Comparison of ENCODE assay signal across 26 cellular contexts in genomic region chr17:521168-521525, GRCh38.
DNase-seq lines count a peak whose midpoint lies in the region; ATAC-seq, FAIRE-seq and TF ChIP-seq lines count a peak whose summit lies in the region.
"Had no signal": no experiment of that assay in that cellular context is flagged by ENCODE, and none has a peak within 500 bp of the region (broad histone marks: within the 10 kb centered on the region; RNA-seq: fewer than 3 reads in every experiment).

No MANE protein-coding gene starts in this region.

- DNase-seq in activated T-cell treated with anti-CD3 and anti-CD28 coated beads, Interleukin-2, amount 50 U/mL, for 24 hours, result no peak
- DNase-seq in activated T-cell treated with anti-CD3 and anti-CD28 coated beads for 4 hours (no peak), WTC11 (ENCODE audit: low spot score) (no peak), endothelial cell of umbilical vein (ENCODE audit: low read depth, low spot score) (no peak), T1000 (lab: John Stamatoyannopoulos, UW) (no peak)
- DNase-seq: activated CD4-positive, alpha-beta T cell treated with anti-CD3 and anti-CD28 coated beads for 4 hours; activated naive CD4-positive, alpha-beta T cell treated with anti-CD3 and anti-CD28 coated beads, Interleukin-2, amount 50 U/mL, for 16 hours; body of pancreas; Calu3; foreskin melanocyte; left ventricle myocardium superior; mucosa of descending colon; NCI-H1092; NCI-H2029 treated with DMSO at 0.1 percent for 48 hours; NCI-H2227 treated with DMSO at 0.1 percent for 48 hours; NCI-H748 treated with DMSO at 0.1 percent for 48 hours; psoas muscle; RPMI8226 had no signal

- dilution Hi-C loops in endothelial cell of umbilical vein (cut with MboI; ENCODE audit: extremely low pct_ligation_motif_present, low sequenced_read_pairs), result no loop called here

- peak overlapping the region; percentile 32 for H3K9ac ChIP-seq in endothelial cell of umbilical vein (replicated peaks; ENCODE audit: extremely low read depth, insufficient read depth, low read length)

- H3K27me3 ChIP-seq in endothelial cell of umbilical vein (ENCODE audit: control insufficient read depth in 2 of 2, insufficient read depth in 2 of 2, low read length in 2 of 2) (no peaks in the 10 kb centered on the region), neutrophil (no peaks in the 10 kb centered on the region)
- H3K27me3 ChIP-seq: body of pancreas had no signal

- no peak overlapping the region for H2AFZ ChIP-seq in endothelial cell of umbilical vein (ENCODE audit: low read depth, low read length)

- H4K20me1 ChIP-seq in endothelial cell of umbilical vein (replicated peaks; ENCODE audit: control insufficient read depth, extremely low read depth, insufficient read depth, low read length), result no peaks in the 10 kb centered on the region

- CTCF ChIA-PET in WTC11 (lab: Charles Lee), result interaction anchor here (1.3 to 1.5 kb wide), 2 partner anchors 30 to 109 kb away, joined by 3 to 11 read pairs; no protein-coding TSS in a partner anchor
- CTCF ChIA-PET in endothelial cell of umbilical vein (lab: Charles Lee), result interaction anchor here (0.8 to 2.3 kb wide), 5 partner anchors 9 to 182 kb away, joined by 3 to 11 read pairs (median 3); no protein-coding TSS in a partner anchor

- H3K27me3 Mint-ChIP-seq in activated T-cell treated with anti-CD3 and anti-CD28 coated beads, Interleukin-2, amount 50 U/mL, for 24 hours, result no peaks in the 10 kb centered on the region
- peaks cover 3% of the 10 kb centered on the region; the same call in 1 of the 2 replicates for H3K27me3 Mint-ChIP-seq in WTC11 (ENCODE audit: low read depth)

- H3K9me1 ChIP-seq in endothelial cell of umbilical vein (replicated peaks; ENCODE audit: control insufficient read depth, extremely low read depth, insufficient read depth, low read length), result no peaks in the 10 kb centered on the region

- TF ChIP-seq POLR2A in endothelial cell of umbilical vein (IDR thresholded peaks at IDR 0.05; ENCODE audit: low read depth, low read length) (no peak), GM18505 (IDR thresholded peaks at IDR 0.05; ENCODE audit: borderline replicate concordance, extremely low read depth, insufficient read depth, insufficient read length) (no peak)

- intact Hi-C loops in endothelial cell of umbilical vein (cut with micrococcal nuclease), result no loop called here

- H3K4me3 Mint-ChIP-seq in activated T-cell treated with anti-CD3 and anti-CD28 coated beads, Interleukin-2, amount 50 U/mL, for 24 hours, result no peak overlapping the region
- H3K4me3 Mint-ChIP-seq in WTC11, result no peak overlapping the region
- H3K4me3 Mint-ChIP-seq: T-helper 1 cell treated with Interleukin-12 subunit alpha and Interleukin-12 subunit beta and Interleukin-4 antibody, amounts not matched to agents 30 μg/mL and 1 μg/mL, for 36 hours had no signal

- no peak for ATAC-seq in WTC11
- ATAC-seq in HG03196 (IDR thresholded peaks at IDR 0.05; ENCODE audit: unreplicated experiment), result no peak
- no peak for ATAC-seq in GM18505 (IDR thresholded peaks at IDR 0.05; ENCODE audit: unreplicated experiment)
- ATAC-seq: A549, body of pancreas, GM12878, left ventricle myocardium superior, mucosa of descending colon, psoas muscle had no signal

- H3K79me2 ChIP-seq in endothelial cell of umbilical vein (ENCODE audit: control insufficient read depth, insufficient read depth, low read length), result no peaks in the 10 kb centered on the region

- peak overlapping the region; percentile 62 for H3K27ac Mint-ChIP-seq in activated T-cell treated with anti-CD3 and anti-CD28 coated beads, Interleukin-2, amount 50 U/mL, for 24 hours
- peak overlapping the region; percentile 91 for H3K27ac Mint-ChIP-seq in WTC11

- H3K4me2 ChIP-seq in endothelial cell of umbilical vein (ENCODE audit: insufficient read depth, low read length), result peak overlapping the region; percentile 44
- H3K4me2 ChIP-seq: A549 had no signal

- peaks cover 0 to 1% of the 10 kb centered on the region in 2 experiments for H3K36me3 ChIP-seq in endothelial cell of umbilical vein (ENCODE audit: control insufficient read depth in 2 of 2, extremely low read depth in 1 of 2, insufficient read depth in 2 of 2, low read length in 2 of 2)
- peaks cover 10% of the 10 kb centered on the region for H3K36me3 ChIP-seq in neutrophil

- H3K4me3 ChIP-seq in endothelial cell of umbilical vein (replicated peaks in 1 of 3; ENCODE audit: insufficient read depth in 1 of 3, low read depth in 1 of 3, low read length in 3 of 3) (no peak overlapping the region), neutrophil (ENCODE audit: low read depth in 1 of 2, low read length in 1 of 2) (peak overlapping the region in 1 of 2 experiments; percentile 35)
- H3K4me3 ChIP-seq: A549, body of pancreas, GM12878, mucosa of descending colon, psoas muscle had no signal

- no TSS peak for BruUV-seq in endothelial cell of umbilical vein (replicated peaks; lab: Mats Ljungman, UMichigan)

- peaks cover 38% of the 10 kb centered on the region for H3K4me1 ChIP-seq in endothelial cell of umbilical vein (ENCODE audit: control insufficient read depth, extremely low read depth, insufficient read depth, low read length)
- H3K4me1 ChIP-seq in neutrophil (ENCODE audit: control insufficient read depth in 1 of 2, insufficient read depth in 1 of 2, low read depth in 1 of 2, low read length in 1 of 2), result peaks cover 62 to 69% of the 10 kb centered on the region in 2 experiments
- H3K4me1 ChIP-seq: A549, body of pancreas, psoas muscle had no signal

- H3K27ac ChIP-seq in endothelial cell of umbilical vein (ENCODE audit: insufficient read depth, low read depth, low read length) (peak overlapping the region; percentile 80), neutrophil (peak overlapping the region; percentile 89)
- H3K27ac ChIP-seq: A549, body of pancreas, psoas muscle had no signal

- no peaks in the 10 kb centered on the region for H3K4me1 Mint-ChIP-seq in activated T-cell treated with anti-CD3 and anti-CD28 coated beads, Interleukin-2, amount 50 U/mL, for 24 hours (ENCODE audit: low read depth)
- H3K4me1 Mint-ChIP-seq in WTC11, result peaks cover 37% of the 10 kb centered on the region

- H3K9me3 ChIP-seq in endothelial cell of umbilical vein (replicated peaks; ENCODE audit: control insufficient read depth, insufficient read depth, low read length) (no peaks in the 10 kb centered on the region), neutrophil (no peaks in the 10 kb centered on the region)
- H3K9me3 ChIP-seq: body of pancreas, mucosa of descending colon, psoas muscle had no signal

- POLR2A ChIA-PET in WTC11 (lab: Charles Lee), result no interaction called here
- POLR2A ChIA-PET in endothelial cell of umbilical vein (lab: Charles Lee), result interaction anchor here (0.8 kb wide), 1 partner anchor 29 kb away, joined by 4 read pairs; no protein-coding TSS in a partner anchor

- TF ChIP-seq CTCF in WTC11 (IDR thresholded peaks at IDR 0.05) (no peak), endothelial cell of umbilical vein (IDR thresholded peaks at IDR 0.05; ENCODE audit: extremely low read depth in 1 of 2, insufficient read depth in 1 of 2, low read depth in 1 of 2, low read length in 2 of 2) (no peak), neutrophil (IDR thresholded peaks at IDR 0.05) (no peak)

- no peak for FAIRE-seq in endothelial cell of umbilical vein (lab: Jason Lieb, UNC)
- FAIRE-seq: A549, GM12878, H54, urothelium cell line had no signal

- H3K9me3 Mint-ChIP-seq in activated T-cell treated with anti-CD3 and anti-CD28 coated beads, Interleukin-2, amount 50 U/mL, for 24 hours, result no peaks in the 10 kb centered on the region
- no peaks in the 10 kb centered on the region for H3K9me3 Mint-ChIP-seq in WTC11
- H3K9me3 Mint-ChIP-seq: T-helper 1 cell treated with Interleukin-12 subunit alpha and Interleukin-12 subunit beta and Interleukin-4 antibody, amounts not matched to agents 30 μg/mL and 1 μg/mL, for 36 hours had no signal

- H3K36me3 Mint-ChIP-seq in activated T-cell treated with anti-CD3 and anti-CD28 coated beads, Interleukin-2, amount 50 U/mL, for 24 hours (ENCODE audit: low read depth), result peaks cover 63% of the 10 kb centered on the region
- H3K36me3 Mint-ChIP-seq in WTC11, result peaks cover 32% of the 10 kb centered on the region

TF ChIP-seq in WTC11, 78 proteins besides CTCF, POLR2A, EP300 and RAD21 (continues in another document):
- TF ChIP-seq, protein P1, sequence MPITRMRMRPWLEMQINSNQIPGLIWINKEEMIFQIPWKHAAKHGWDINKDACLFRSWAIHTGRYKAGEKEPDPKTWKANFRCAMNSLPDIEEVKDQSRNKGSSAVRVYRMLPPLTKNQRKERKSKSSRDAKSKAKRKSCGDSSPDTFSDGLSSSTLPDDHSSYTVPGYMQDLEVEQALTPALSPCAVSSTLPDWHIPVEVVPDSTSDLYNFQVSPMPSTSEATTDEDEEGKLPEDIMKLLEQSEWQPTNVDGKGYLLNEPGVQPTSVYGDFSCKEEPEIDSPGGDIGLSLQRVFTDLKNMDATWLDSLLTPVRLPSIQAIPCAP (CRISPR knock-in tag; IDR thresholded peaks at IDR 0.05), result no peak
- TF ChIP-seq JAZF1 (CRISPR knock-in tag; IDR thresholded peaks at IDR 0.05) (no peak), NR2C2 (CRISPR knock-in tag; IDR thresholded peaks at IDR 0.05) (no peak), NR3C1 (CRISPR knock-in tag; conservative IDR thresholded peaks at IDR 0.05; ENCODE audit: low read depth) (no peak), ELF4 (CRISPR knock-in tag; IDR thresholded peaks at IDR 0.05; ENCODE audit: low read depth) (no peak), ATF1 (CRISPR knock-in tag; IDR thresholded peaks at IDR 0.05) (no peak), ZNF263 (CRISPR knock-in tag; IDR thresholded peaks at IDR 0.05; ENCODE audit: low read depth) (no peak), MYBL2 (CRISPR knock-in tag; IDR thresholded peaks at IDR 0.05) (no peak)

TF ChIP-seq in endothelial cell of umbilical vein, 7 proteins besides CTCF, POLR2A, EP300 and RAD21:
- TF ChIP-seq JUN (IDR thresholded peaks at IDR 0.05; ENCODE audit: borderline replicate concordance, insufficient read depth, insufficient read length, low read depth), result no peak
- TF ChIP-seq MAX (IDR thresholded peaks at IDR 0.05; ENCODE audit: insufficient read depth, insufficient read length), result no peak
- no peak for TF ChIP-seq EZH2 (IDR thresholded peaks at IDR 0.05; ENCODE audit: borderline replicate concordance, low read depth, low read length, severe bottlenecking)
- no peak for TF ChIP-seq POLR2AphosphoS5 (IDR thresholded peaks at IDR 0.05; ENCODE audit: insufficient read depth, low read depth, low read length)
- no peak for TF ChIP-seq GATA2 (IDR thresholded peaks at IDR 0.05; ENCODE audit: insufficient read depth, insufficient read length, low read depth, low read length)
- TF ChIP-seq MYC (IDR thresholded peaks at IDR 0.05; ENCODE audit: low read depth, low read length), result no peak
- no peak for TF ChIP-seq FOS (IDR thresholded peaks at IDR 0.05; ENCODE audit: borderline replicate concordance, insufficient read depth, low read length)
